20 cellular contexts compared by ENCODE assay signal in the genomic region with DNA sequence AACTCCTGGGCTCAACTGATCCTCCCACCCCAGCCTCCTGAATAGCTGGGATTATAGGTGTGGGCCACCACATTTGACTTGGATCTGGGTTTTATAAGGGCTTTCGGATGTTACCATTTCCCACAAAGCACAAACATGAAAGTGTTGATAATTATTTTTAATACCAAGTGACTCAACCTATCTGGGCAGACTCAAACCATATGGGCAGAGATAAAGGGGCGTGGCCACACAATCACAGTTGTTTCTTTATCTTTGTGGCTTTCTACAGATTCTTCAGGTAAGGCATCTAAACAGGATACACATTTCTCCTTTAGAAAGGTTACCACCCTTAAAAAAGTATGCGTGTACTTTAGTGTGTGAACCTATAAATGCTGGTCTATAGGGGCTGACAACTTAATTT.
"Had no signal": no experiment of that assay in that cellular context is flagged by ENCODE, and none has a peak within 500 bp of the region (broad histone marks: within the 10 kb centered on the region; RNA-seq: fewer than 3 reads in every experiment).

No MANE protein-coding gene starts in this region.

- H3K27ac Mint-ChIP-seq: activated naive CD4-positive, alpha-beta T cell treated with anti-CD3 and anti-CD28 coated beads, Interleukin-2, amount 10 ng/mL, durations not matched to agents 7 days and 5 days; memory B cell; natural killer cell; T-cell had no signal

- H3K4me1 ChIP-seq: left lung, upper lobe of left lung had no signal

- H3K9me3 ChIP-seq: left lung, neutrophil, upper lobe of left lung had no signal

- H3K27me3 ChIP-seq: cardiac muscle cell, left lung, neutrophil, upper lobe of left lung had no signal

- H3K27ac ChIP-seq: cardiac muscle cell, left lung, neutrophil, SK-N-MC, upper lobe of left lung had no signal

- H3K27me3 Mint-ChIP-seq: activated naive CD4-positive, alpha-beta T cell treated with anti-CD3 and anti-CD28 coated beads, Interleukin-2, amount 10 ng/mL, durations not matched to agents 7 days and 5 days; memory B cell; T-cell had no signal

- H3K4me3 Mint-ChIP-seq: activated naive CD4-positive, alpha-beta T cell treated with anti-CD3 and anti-CD28 coated beads, Interleukin-2, amount 10 ng/mL, durations not matched to agents 7 days and 5 days; memory B cell; natural killer cell; T-cell had no signal

- H3K4me3 ChIP-seq: cardiac muscle cell, left lung, SK-N-MC, upper lobe of left lung had no signal

- H3K36me3 ChIP-seq: left lung, neutrophil had no signal

- H3K9me3 Mint-ChIP-seq: memory B cell, natural killer cell had no signal

- ATAC-seq: esophagus mucosa, left lung, natural killer cell, T-cell had no signal

- H3K4me1 Mint-ChIP-seq: memory B cell, T-cell had no signal

- DNase-seq: activated CD4-positive, alpha-beta T cell treated with anti-CD3 and anti-CD28 coated beads for 1 hour; activated CD8-positive, alpha-beta memory T cell treated with anti-CD3 and anti-CD28 coated beads for 24 hours; activated naive CD4-positive, alpha-beta T cell treated with anti-CD3 and anti-CD28 coated beads, Interleukin-2, amount 10 ng/mL, durations not matched to agents 7 days and 5 days; glutamatergic neuron; hypothalamus; kidney; left lung; natural killer cell; small intestine; stimulated activated CD4-positive, alpha-beta T cell treated with anti-CD3 and anti-CD28 coated beads, Interleukin-4, amount 100 ng/mL, for 24 hours; stimulated activated CD8-positive, alpha-beta memory T cell treated with anti-CD3 and anti-CD28 coated beads, Interleukin-4, amount 100 ng/mL, for 48 hours; stimulated activated naive CD4-positive, alpha-beta T cell treated with Interleukin-2 at 50 U/mL for 16 hours; T-cell; T1000; upper lobe of left lung had no signal
